8 cellular contexts compared by ENCODE assay signal in the genomic region with DNA sequence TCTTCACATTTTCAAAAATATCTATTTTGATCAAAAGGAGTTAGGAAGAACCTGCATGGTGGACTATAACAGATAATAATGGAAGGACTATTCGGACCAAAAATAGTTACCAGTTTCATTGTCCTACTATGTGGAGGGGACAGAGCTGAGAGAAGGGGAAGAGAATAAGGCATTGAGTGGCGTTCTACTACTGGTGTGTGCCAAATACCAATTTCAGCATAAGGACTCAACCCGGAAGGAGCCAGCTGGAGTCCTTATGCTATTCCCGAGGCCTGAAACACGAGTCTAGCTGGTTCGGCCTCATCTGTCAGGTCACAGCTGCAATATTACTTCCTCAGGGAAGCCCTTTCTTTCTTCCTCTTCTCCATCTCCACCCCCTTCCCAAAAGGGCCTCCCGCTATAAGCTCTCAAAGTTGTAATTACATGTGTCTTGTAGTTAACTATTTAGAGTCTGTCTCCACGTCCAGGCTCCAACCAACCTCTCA. TPM values are rescaled to one million over a fixed set of nuclear protein-coding genes. Genes with fewer than 3 reads are reported as not detected.
A peak's percentile ranks its signal among the peaks of the same experiment; 100 is the strongest.
DNase-seq lines count a peak whose midpoint lies in the region; ATAC-seq and TF ChIP-seq lines count a peak whose summit lies in the region.

No MANE protein-coding gene starts in this region.

- H3K4me1 Mint-ChIP-seq in activated CD4-positive, alpha-beta T cell treated with anti-CD3 and anti-CD28 coated beads for 36 hours, result peaks cover 19% of the 10 kb centered on the region

- no peaks in the 10 kb centered on the region for H3K9me2 ChIP-seq in OCI-LY7 (ENCODE audit: insufficient read depth, low read length)

- no peaks in the 10 kb centered on the region for H3K36me3 ChIP-seq in OCI-LY7 (ENCODE audit: insufficient read depth, low read length)
- no peaks in the 10 kb centered on the region for H3K36me3 ChIP-seq in lung (ENCODE audit: control insufficient read depth in 2 of 2, insufficient read depth in 2 of 2, low read length in 2 of 2)
- H3K36me3 ChIP-seq in upper lobe of right lung, result no peaks in the 10 kb centered on the region

- BruUV-seq in OCI-LY7 (replicated peaks; lab: Mats Ljungman, UMichigan), result no TSS peak

- H3K27me3 Mint-ChIP-seq in activated CD4-positive, alpha-beta T cell treated with anti-CD3 and anti-CD28 coated beads for 36 hours, result peaks cover 27% of the 10 kb centered on the region

- H3K9me3 ChIP-seq in OCI-LY7 (ENCODE audit: low read length) (no peaks in the 10 kb centered on the region), lung (ENCODE audit: control insufficient read depth in 2 of 2, insufficient read depth in 1 of 2, low read length in 1 of 2) (no peaks in the 10 kb centered on the region), upper lobe of right lung (no peaks in the 10 kb centered on the region)

- H3K79me2 ChIP-seq in OCI-LY7 (ENCODE audit: insufficient read depth, low read depth, low read length), result no peaks in the 10 kb centered on the region

- peak overlapping the region; percentile 81; the same call in 1 of the 2 replicates for H2AFZ ChIP-seq in OCI-LY7 (ENCODE audit: low read length)

- H4K20me1 ChIP-seq in OCI-LY7 (ENCODE audit: insufficient read depth, low read length), result no peaks in the 10 kb centered on the region

- DNase-seq in activated CD4-positive, alpha-beta T cell treated with anti-CD3 and anti-CD28 coated beads for 36 hours, result no peak
- DNase-seq in activated CD4-positive, alpha-beta T cell treated with anti-CD3 and anti-CD28 coated beads for 1 hour, result no peak
- DNase-seq in OCI-LY7 (ENCODE audit: low spot score), result no peak
- DNase-seq in coronary artery (ENCODE audit: low spot score), result no peak
- peak; percentile 36 for DNase-seq in lung (ENCODE audit: low spot score)
- no peak for DNase-seq in upper lobe of right lung
- DNase-seq in stimulated activated CD4-positive, alpha-beta T cell treated with anti-CD3 and anti-CD28 coated beads, Interleukin-15, amount 100 ng/mL, for 24 hours, result no peak

- H3K4me3 Mint-ChIP-seq in activated CD4-positive, alpha-beta T cell treated with anti-CD3 and anti-CD28 coated beads for 36 hours, result peak overlapping the region; percentile 58

- H3K36me3 Mint-ChIP-seq in activated CD4-positive, alpha-beta T cell treated with anti-CD3 and anti-CD28 coated beads for 36 hours (ENCODE audit: low read depth), result no peaks in the 10 kb centered on the region

- intact Hi-C loops in activated CD4-positive, alpha-beta T cell treated with anti-CD3 and anti-CD28 coated beads for 36 hours (cut with DNase I, micrococcal nuclease), result loop anchor here in 1 of 2 experiments (5.0 kb wide), 1 partner anchor 685 kb away; no protein-coding TSS in a partner anchor
- intact Hi-C loops in OCI-LY7 (cut with micrococcal nuclease; ENCODE audit: unreplicated experiment) (no loop called here), upper lobe of right lung (cut with DNase I) (no loop called here)

- H3K4me2 ChIP-seq in OCI-LY7 (ENCODE audit: low read length), result peak overlapping the region; percentile 65; the same call in 1 of the 2 replicates

- no peaks in the 10 kb centered on the region for H3K27me3 ChIP-seq in lung (ENCODE audit: control insufficient read depth, insufficient read depth)
- no peaks in the 10 kb centered on the region for H3K27me3 ChIP-seq in upper lobe of right lung

- H3K27ac ChIP-seq in OCI-LY7 (ENCODE audit: low read depth, low read length, poor library complexity, severe bottlenecking) (no peak overlapping the region), coronary artery (peak overlapping the region; percentile 90 to 94), lung (ENCODE audit: low read depth in 1 of 2, low read length in 1 of 2) (peak overlapping the region; percentile 67 to 99), upper lobe of right lung (peak overlapping the region; percentile 98)

- WGBS in lung, 2 donors, result 11 to 15% methylated on average over 8 of the region's 8 CpGs

- H3K4me3 ChIP-seq in OCI-LY7 (ENCODE audit: low read depth, low read length, poor library complexity, severe bottlenecking) (no peak overlapping the region), coronary artery (peak overlapping the region; percentile 91), lung (peak overlapping the region; percentile 86), upper lobe of right lung (peak overlapping the region; percentile 70)

- no peak for ATAC-seq in activated CD4-positive, alpha-beta T cell treated with anti-CD3 and anti-CD28 coated beads for 36 hours
- ATAC-seq in lung (ENCODE audit: insufficient read depth, low FRiP score), result peak; percentile 25
- ATAC-seq in upper lobe of right lung, result peak; percentile 61
- no peak for ATAC-seq in HG03039 (IDR thresholded peaks at IDR 0.05; ENCODE audit: unreplicated experiment)

- H3K9me3 Mint-ChIP-seq in activated CD4-positive, alpha-beta T cell treated with anti-CD3 and anti-CD28 coated beads for 36 hours (ENCODE audit: low read depth), result no peaks in the 10 kb centered on the region

- POLR2A ChIA-PET in activated CD4-positive, alpha-beta T cell treated with anti-CD3 and anti-CD28 coated beads for 36 hours (lab: Charles Lee), result no interaction called here
- POLR2A ChIA-PET in OCI-LY7 (lab: Charles Lee), result no interaction called here

- H3K27ac Mint-ChIP-seq in activated CD4-positive, alpha-beta T cell treated with anti-CD3 and anti-CD28 coated beads for 36 hours, result peak overlapping the region; percentile 66

- no peak for TF ChIP-seq CTCF in OCI-LY7 (conservative IDR thresholded peaks at IDR 0.05; ENCODE audit: low read length)
- no peak for TF ChIP-seq CTCF in coronary artery (IDR thresholded peaks at IDR 0.05)
- TF ChIP-seq CTCF in lung (IDR thresholded peaks at IDR 0.05; ENCODE audit: control extremely low read depth, extremely low read depth), result no peak
- TF ChIP-seq CTCF in upper lobe of right lung (IDR thresholded peaks at IDR 0.05), result no peak

- CTCF ChIA-PET in activated CD4-positive, alpha-beta T cell treated with anti-CD3 and anti-CD28 coated beads for 36 hours (lab: Charles Lee), result interaction anchor here (0.7 kb wide), 1 partner anchor 101 kb away, joined by 4 read pairs; no protein-coding TSS in a partner anchor
- CTCF ChIA-PET in OCI-LY7 (lab: Charles Lee; ENCODE audit: unreplicated experiment), result no interaction called here

- peaks cover 14% of the 10 kb centered on the region for H3K4me1 ChIP-seq in OCI-LY7 (ENCODE audit: insufficient read depth, low read length, poor library complexity, severe bottlenecking)
- H3K4me1 ChIP-seq in lung (ENCODE audit: control insufficient read depth in 2 of 2, insufficient read depth in 2 of 2, low read length in 2 of 2), result peaks cover 0 to 4% of the 10 kb centered on the region in 2 donors
- H3K4me1 ChIP-seq in upper lobe of right lung, result peaks cover 10% of the 10 kb centered on the region

RNA-seq across cellular contexts. Expression of gene FER, which starts 20.5 kb away (rescaled TPM):
- 1 to 10 TPM; 9.3 to 9.9 TPM for total RNA-seq in activated CD4-positive, alpha-beta T cell treated with anti-CD3 and anti-CD28 coated beads for 36 hours
- 9.4 and 11.8 TPM in 2 replicates for total RNA-seq in OCI-LY7 (2014; rRNA removed; shearing (Covaris generic))
- total RNA-seq in OCI-LY7 (2022) (9.1 and 10.0 TPM in 2 replicates), lung (10 to 100 TPM; 21.4 to 88.6 TPM), upper lobe of right lung (33.6 TPM)
- polyA plus RNA-seq in lung, result 1 to 10 TPM; 2.6 to 3.0 TPM

Comparison
In these comparisons a context has a peak if more than half of its experiments do, and no peak if none do; other contexts are left out.
1. ATAC-seq: peak in lung (single experiment) and upper lobe of right lung (single experiment); none in activated CD4-positive, alpha-beta T cell treated with anti-CD3 and anti-CD28 coated beads for 36 hours (single experiment) and HG03039 (single experiment).